Comparison of ENCODE assay signal across 9 cellular contexts in the genomic region with DNA sequence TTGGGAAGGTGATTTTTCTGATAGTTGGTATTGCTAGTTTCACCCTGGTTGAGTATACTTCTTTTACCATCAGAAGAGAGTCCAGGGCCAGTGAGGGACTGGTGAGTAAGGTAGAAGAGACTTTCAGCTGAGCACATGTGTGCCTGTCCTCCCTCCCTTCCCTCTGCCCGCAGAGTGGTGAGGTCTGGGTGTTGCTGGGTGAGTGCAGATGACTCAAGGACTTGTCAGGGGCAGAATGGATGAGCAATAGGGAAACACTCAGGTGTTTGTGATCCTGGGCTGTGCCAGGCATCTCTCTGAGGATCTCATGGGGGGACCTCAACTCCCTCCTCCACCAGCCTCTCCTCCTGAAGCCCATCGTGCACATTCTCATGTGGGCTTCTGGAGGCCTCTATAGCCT.
A peak's percentile ranks its signal among the peaks of the same experiment; 100 is the strongest.
DNase-seq lines count a peak whose midpoint lies in the region; TF ChIP-seq lines count a peak whose summit lies in the region.
"Had no signal": no experiment of that assay in that cellular context is flagged by ENCODE, and none has a peak within 500 bp of the region (broad histone marks: within the 10 kb centered on the region; RNA-seq: fewer than 3 reads in every experiment).

No MANE protein-coding gene starts in this region.

- no peak for TF ChIP-seq POLR2A in suprapubic skin (IDR thresholded peaks at IDR 0.05)
- TF ChIP-seq POLR2A in uterus (IDR thresholded peaks at IDR 0.05), result no peak

- no peaks in the 10 kb centered on the region for H3K27me3 ChIP-seq in suprapubic skin
- H3K27me3 ChIP-seq in uterus, result no peaks in the 10 kb centered on the region

- CTCF ChIA-PET in activated CD4-positive, alpha-beta memory T cell treated with anti-CD3 and anti-CD28 coated beads for 36 hours (lab: Charles Lee), result no interaction called here
- CTCF ChIA-PET in activated CD4-positive, alpha-beta memory T cell treated with anti-CD3 and anti-CD28 coated beads, Interleukin-2, amount 10 ng/mL, durations not matched to agents 7 days and 5 days (lab: Charles Lee), result no interaction called here

- 59% methylated on average over 2 of the region's 2 CpGs for WGBS in suprapubic skin

- peak; percentile 38 for DNase-seq in activated CD4-positive, alpha-beta memory T cell treated with anti-CD3 and anti-CD28 coated beads for 36 hours
- DNase-seq in activated CD4-positive, alpha-beta memory T cell treated with anti-CD3 and anti-CD28 coated beads, Interleukin-2, amount 10 ng/mL, durations not matched to agents 7 days and 5 days, result no peak
- DNase-seq in NCI-H2196 (lab: John Stamatoyannopoulos, UW; ENCODE audit: unreplicated experiment) (peak; percentile 66), epithelial cell of proximal tubule (ENCODE audit: low read depth) (peak; percentile 77), suprapubic skin (ENCODE audit: low spot score in 2 of 2) (no peak), NCI-H1436 (lab: John Stamatoyannopoulos, UW) (no peak), uterus (no peak)
- no peak for DNase-seq in activated effector memory CD4-positive, alpha-beta T cell treated with Interleukin-2 at 50 U/mL for 16 hours
- DNase-seq: CD4-positive, CD25-positive, alpha-beta regulatory T cell had no signal

- H3K27ac ChIP-seq in suprapubic skin (peak overlapping the region; percentile 48), uterus (no peak overlapping the region)

- H3K9me3 Mint-ChIP-seq in activated CD4-positive, alpha-beta memory T cell treated with anti-CD3 and anti-CD28 coated beads for 36 hours, result no peaks in the 10 kb centered on the region
- H3K9me3 Mint-ChIP-seq in activated CD4-positive, alpha-beta memory T cell treated with anti-CD3 and anti-CD28 coated beads, Interleukin-2, amount 10 ng/mL, durations not matched to agents 7 days and 5 days, result no peaks in the 10 kb centered on the region

- H3K27ac Mint-ChIP-seq in activated CD4-positive, alpha-beta memory T cell treated with anti-CD3 and anti-CD28 coated beads for 36 hours, result no peak overlapping the region
- no peak overlapping the region for H3K27ac Mint-ChIP-seq in activated CD4-positive, alpha-beta memory T cell treated with anti-CD3 and anti-CD28 coated beads, Interleukin-2, amount 10 ng/mL, durations not matched to agents 7 days and 5 days
- H3K27ac Mint-ChIP-seq: CD4-positive, CD25-positive, alpha-beta regulatory T cell had no signal

- TF ChIP-seq EP300 in suprapubic skin (IDR thresholded peaks at IDR 0.05), result no peak

- H3K4me3 Mint-ChIP-seq in activated CD4-positive, alpha-beta memory T cell treated with anti-CD3 and anti-CD28 coated beads for 36 hours, result no peak overlapping the region
- H3K4me3 Mint-ChIP-seq in activated CD4-positive, alpha-beta memory T cell treated with anti-CD3 and anti-CD28 coated beads, Interleukin-2, amount 10 ng/mL, durations not matched to agents 7 days and 5 days, result no peak overlapping the region
- H3K4me3 Mint-ChIP-seq: CD4-positive, CD25-positive, alpha-beta regulatory T cell had no signal

- intact Hi-C loops in activated CD4-positive, alpha-beta memory T cell treated with anti-CD3 and anti-CD28 coated beads for 36 hours (cut with micrococcal nuclease), result no loop called here
- intact Hi-C loops in uterus (cut with DNase I; ENCODE audit: low total_unique reads), result no loop called here

- H3K4me3 ChIP-seq in epithelial cell of proximal tubule (ENCODE audit: low read depth, low read length) (no peak overlapping the region), suprapubic skin (no peak overlapping the region), uterus (no peak overlapping the region)

- POLR2A ChIA-PET in activated CD4-positive, alpha-beta memory T cell treated with anti-CD3 and anti-CD28 coated beads for 36 hours (lab: Charles Lee), result no interaction called here
- POLR2A ChIA-PET in activated CD4-positive, alpha-beta memory T cell treated with anti-CD3 and anti-CD28 coated beads, Interleukin-2, amount 10 ng/mL, durations not matched to agents 7 days and 5 days (lab: Charles Lee), result no interaction called here

- TF ChIP-seq CTCF in epithelial cell of proximal tubule (conservative IDR thresholded peaks at IDR 0.05; ENCODE audit: low read depth, low read length) (no peak), suprapubic skin (IDR thresholded peaks at IDR 0.05) (no peak), uterus (IDR thresholded peaks at IDR 0.05) (no peak)

- H3K9me3 ChIP-seq in suprapubic skin (no peaks in the 10 kb centered on the region), uterus (no peaks in the 10 kb centered on the region)

- H3K36me3 ChIP-seq in suprapubic skin, result no peaks in the 10 kb centered on the region
- H3K36me3 ChIP-seq in uterus, result no peaks in the 10 kb centered on the region

- H3K27me3 Mint-ChIP-seq in activated CD4-positive, alpha-beta memory T cell treated with anti-CD3 and anti-CD28 coated beads for 36 hours, result no peaks in the 10 kb centered on the region
- no peaks in the 10 kb centered on the region for H3K27me3 Mint-ChIP-seq in activated CD4-positive, alpha-beta memory T cell treated with anti-CD3 and anti-CD28 coated beads, Interleukin-2, amount 10 ng/mL, durations not matched to agents 7 days and 5 days

- H3K36me3 Mint-ChIP-seq in activated CD4-positive, alpha-beta memory T cell treated with anti-CD3 and anti-CD28 coated beads for 36 hours, result no peaks in the 10 kb centered on the region
- no peaks in the 10 kb centered on the region for H3K36me3 Mint-ChIP-seq in activated CD4-positive, alpha-beta memory T cell treated with anti-CD3 and anti-CD28 coated beads, Interleukin-2, amount 10 ng/mL, durations not matched to agents 7 days and 5 days (ENCODE audit: low read depth)
- H3K36me3 Mint-ChIP-seq: CD4-positive, CD25-positive, alpha-beta regulatory T cell had no signal

- peaks cover 19% of the 10 kb centered on the region for H3K4me1 ChIP-seq in suprapubic skin
- H3K4me1 ChIP-seq in uterus, result no peaks in the 10 kb centered on the region

- H3K4me1 Mint-ChIP-seq in activated CD4-positive, alpha-beta memory T cell treated with anti-CD3 and anti-CD28 coated beads for 36 hours (ENCODE audit: low read depth), result no peaks in the 10 kb centered on the region
- H3K4me1 Mint-ChIP-seq in activated CD4-positive, alpha-beta memory T cell treated with anti-CD3 and anti-CD28 coated beads, Interleukin-2, amount 10 ng/mL, durations not matched to agents 7 days and 5 days, result no peaks in the 10 kb centered on the region
- H3K4me1 Mint-ChIP-seq: CD4-positive, CD25-positive, alpha-beta regulatory T cell had no signal

Comparison
In these comparisons a context has a peak if more than half of its experiments do, and no peak if none do; other contexts are left out.
1. DNase-seq: peak in activated CD4-positive, alpha-beta memory T cell treated with anti-CD3 and anti-CD28 coated beads for 36 hours (single experiment), NCI-H2196 (single experiment) and epithelial cell of proximal tubule (single experiment); none in activated CD4-positive, alpha-beta memory T cell treated with anti-CD3 and anti-CD28 coated beads, Interleukin-2, amount 10 ng/mL, durations not matched to agents 7 days and 5 days (single experiment), suprapubic skin (0 of 2), NCI-H1436 (single experiment), uterus (0 of 2) and activated effector memory CD4-positive, alpha-beta T cell treated with Interleukin-2 at 50 U/mL for 16 hours (single experiment).